Comparison of ENCODE assay signal across 1 cellular context in genomic region chr1:151327903-151328674, GRCh38.
A peak's percentile ranks its signal among the peaks of the same experiment; 100 is the strongest.
TF ChIP-seq lines count a peak whose summit lies in the region.

No MANE protein-coding gene starts in this region.

TF ChIP-seq in GM12878, 131 proteins besides CTCF, POLR2A, EP300 and RAD21 (continues in another document):
- TF ChIP-seq, protein P1, sequence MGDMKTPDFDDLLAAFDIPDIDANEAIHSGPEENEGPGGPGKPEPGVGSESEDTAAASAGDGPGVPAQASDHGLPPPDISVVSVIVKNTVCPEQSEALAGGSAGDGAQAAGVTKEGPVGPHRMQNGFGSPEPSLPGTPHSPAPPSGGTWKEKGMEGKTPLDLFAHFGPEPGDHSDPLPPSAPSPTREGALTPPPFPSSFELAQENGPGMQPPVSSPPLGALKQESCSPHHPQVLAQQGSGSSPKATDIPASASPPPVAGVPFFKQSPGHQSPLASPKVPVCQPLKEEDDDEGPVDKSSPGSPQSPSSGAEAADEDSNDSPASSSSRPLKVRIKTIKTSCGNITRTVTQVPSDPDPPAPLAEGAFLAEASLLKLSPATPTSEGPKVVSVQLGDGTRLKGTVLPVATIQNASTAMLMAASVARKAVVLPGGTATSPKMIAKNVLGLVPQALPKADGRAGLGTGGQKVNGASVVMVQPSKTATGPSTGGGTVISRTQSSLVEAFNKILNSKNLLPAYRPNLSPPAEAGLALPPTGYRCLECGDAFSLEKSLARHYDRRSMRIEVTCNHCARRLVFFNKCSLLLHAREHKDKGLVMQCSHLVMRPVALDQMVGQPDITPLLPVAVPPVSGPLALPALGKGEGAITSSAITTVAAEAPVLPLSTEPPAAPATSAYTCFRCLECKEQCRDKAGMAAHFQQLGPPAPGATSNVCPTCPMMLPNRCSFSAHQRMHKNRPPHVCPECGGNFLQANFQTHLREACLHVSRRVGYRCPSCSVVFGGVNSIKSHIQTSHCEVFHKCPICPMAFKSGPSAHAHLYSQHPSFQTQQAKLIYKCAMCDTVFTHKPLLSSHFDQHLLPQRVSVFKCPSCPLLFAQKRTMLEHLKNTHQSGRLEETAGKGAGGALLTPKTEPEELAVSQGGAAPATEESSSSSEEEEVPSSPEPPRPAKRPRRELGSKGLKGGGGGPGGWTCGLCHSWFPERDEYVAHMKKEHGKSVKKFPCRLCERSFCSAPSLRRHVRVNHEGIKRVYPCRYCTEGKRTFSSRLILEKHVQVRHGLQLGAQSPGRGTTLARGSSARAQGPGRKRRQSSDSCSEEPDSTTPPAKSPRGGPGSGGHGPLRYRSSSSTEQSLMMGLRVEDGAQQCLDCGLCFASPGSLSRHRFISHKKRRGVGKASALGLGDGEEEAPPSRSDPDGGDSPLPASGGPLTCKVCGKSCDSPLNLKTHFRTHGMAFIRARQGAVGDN (IDR thresholded peaks at IDR 0.05): no peak
- TF ChIP-seq NR2F1 (conservative IDR thresholded peaks at IDR 0.05) (no peak), MLLT1 (IDR thresholded peaks at IDR 0.05) (peak; percentile 99), RUNX3 (IDR thresholded peaks at IDR 0.05; ENCODE audit: low read length) (peak; percentile 17; the same call in 1 of the 2 replicates), MTA3 (IDR thresholded peaks at IDR 0.05; ENCODE audit: borderline replicate concordance, low read length) (0 out of 2 replicates have a peak, but pooled peaks have one; percentile 29), SMAD1 (IDR thresholded peaks at IDR 0.05; ENCODE audit: low read depth, partially characterized antibody) (no peak), BHLHE40 (IDR thresholded peaks at IDR 0.05; ENCODE audit: borderline replicate concordance in 1 of 2, low read depth in 2 of 2, low read length in 1 of 2) (no peak), CUX1 (IDR thresholded peaks at IDR 0.05; ENCODE audit: insufficient replicate concordance, low read depth, low read length) (no peak), IRF4 (IDR thresholded peaks at IDR 0.05; ENCODE audit: low read depth, low read length) (no peak), STAT1 (conservative IDR thresholded peaks at IDR 0.05) (0 out of 2 replicates have a peak, but pooled peaks have one; percentile 48), PKNOX1 (IDR thresholded peaks at IDR 0.05) (no peak), SREBF2 (IDR thresholded peaks at IDR 0.05; ENCODE audit: low read length) (no peak), HDAC6 (IDR thresholded peaks at IDR 0.05; ENCODE audit: unreplicated experiment) (no peak), ZNF24 (IDR thresholded peaks at IDR 0.05) (no peak), MAX (IDR thresholded peaks at IDR 0.05; ENCODE audit: low read depth, low read length) (no peak), MEF2A (IDR thresholded peaks at IDR 0.05; ENCODE audit: insufficient read depth, low read depth, low read length) (no peak), DPF2 (IDR thresholded peaks at IDR 0.05) (no peak), ESRRA (IDR thresholded peaks at IDR 0.05; ENCODE audit: low read length) (no peak), NFXL1 (IDR thresholded peaks at IDR 0.05; ENCODE audit: borderline replicate concordance) (no peak), ZNF274 (IDR thresholded peaks at IDR 0.05; ENCODE audit: insufficient read depth, insufficient read length) (no peak), CREM (IDR thresholded peaks at IDR 0.05; ENCODE audit: low read depth) (no peak), ZBTB40 (IDR thresholded peaks at IDR 0.05; ENCODE audit: borderline replicate concordance) (peak; percentile 55), KLF5 (IDR thresholded peaks at IDR 0.05; ENCODE audit: partially characterized antibody) (no peak), BCL11A (IDR thresholded peaks at IDR 0.05; ENCODE audit: low read depth, low read length) (no peak), FOXM1 (IDR thresholded peaks at IDR 0.05; ENCODE audit: low read depth, low read length) (no peak), ATF7 (IDR thresholded peaks at IDR 0.05; ENCODE audit: low read depth) (no peak), ZNF207 (IDR thresholded peaks at IDR 0.05; ENCODE audit: borderline replicate concordance) (no peak), ZSCAN29 (IDR thresholded peaks at IDR 0.05) (no peak), TCF12 (IDR thresholded peaks at IDR 0.05; ENCODE audit: low read depth, low read length) (no peak), PAX5 (IDR thresholded peaks at IDR 0.05; ENCODE audit: borderline replicate concordance, low read depth, low read length) (no peak), MYB (IDR thresholded peaks at IDR 0.05; ENCODE audit: borderline replicate concordance, low read depth, low read length) (no peak)
- TF ChIP-seq, protein P2, sequence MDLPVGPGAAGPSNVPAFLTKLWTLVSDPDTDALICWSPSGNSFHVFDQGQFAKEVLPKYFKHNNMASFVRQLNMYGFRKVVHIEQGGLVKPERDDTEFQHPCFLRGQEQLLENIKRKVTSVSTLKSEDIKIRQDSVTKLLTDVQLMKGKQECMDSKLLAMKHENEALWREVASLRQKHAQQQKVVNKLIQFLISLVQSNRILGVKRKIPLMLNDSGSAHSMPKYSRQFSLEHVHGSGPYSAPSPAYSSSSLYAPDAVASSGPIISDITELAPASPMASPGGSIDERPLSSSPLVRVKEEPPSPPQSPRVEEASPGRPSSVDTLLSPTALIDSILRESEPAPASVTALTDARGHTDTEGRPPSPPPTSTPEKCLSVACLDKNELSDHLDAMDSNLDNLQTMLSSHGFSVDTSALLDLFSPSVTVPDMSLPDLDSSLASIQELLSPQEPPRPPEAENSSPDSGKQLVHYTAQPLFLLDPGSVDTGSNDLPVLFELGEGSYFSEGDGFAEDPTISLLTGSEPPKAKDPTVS (IDR thresholded peaks at IDR 0.05; ENCODE audit: low read depth, low read length): no peak
- TF ChIP-seq, protein P3, sequence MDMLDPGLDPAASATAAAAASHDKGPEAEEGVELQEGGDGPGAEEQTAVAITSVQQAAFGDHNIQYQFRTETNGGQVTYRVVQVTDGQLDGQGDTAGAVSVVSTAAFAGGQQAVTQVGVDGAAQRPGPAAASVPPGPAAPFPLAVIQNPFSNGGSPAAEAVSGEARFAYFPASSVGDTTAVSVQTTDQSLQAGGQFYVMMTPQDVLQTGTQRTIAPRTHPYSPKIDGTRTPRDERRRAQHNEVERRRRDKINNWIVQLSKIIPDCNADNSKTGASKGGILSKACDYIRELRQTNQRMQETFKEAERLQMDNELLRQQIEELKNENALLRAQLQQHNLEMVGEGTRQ (IDR thresholded peaks at IDR 0.05; ENCODE audit: borderline replicate concordance, low read depth, low read length): no peak
- TF ChIP-seq, protein P4, sequence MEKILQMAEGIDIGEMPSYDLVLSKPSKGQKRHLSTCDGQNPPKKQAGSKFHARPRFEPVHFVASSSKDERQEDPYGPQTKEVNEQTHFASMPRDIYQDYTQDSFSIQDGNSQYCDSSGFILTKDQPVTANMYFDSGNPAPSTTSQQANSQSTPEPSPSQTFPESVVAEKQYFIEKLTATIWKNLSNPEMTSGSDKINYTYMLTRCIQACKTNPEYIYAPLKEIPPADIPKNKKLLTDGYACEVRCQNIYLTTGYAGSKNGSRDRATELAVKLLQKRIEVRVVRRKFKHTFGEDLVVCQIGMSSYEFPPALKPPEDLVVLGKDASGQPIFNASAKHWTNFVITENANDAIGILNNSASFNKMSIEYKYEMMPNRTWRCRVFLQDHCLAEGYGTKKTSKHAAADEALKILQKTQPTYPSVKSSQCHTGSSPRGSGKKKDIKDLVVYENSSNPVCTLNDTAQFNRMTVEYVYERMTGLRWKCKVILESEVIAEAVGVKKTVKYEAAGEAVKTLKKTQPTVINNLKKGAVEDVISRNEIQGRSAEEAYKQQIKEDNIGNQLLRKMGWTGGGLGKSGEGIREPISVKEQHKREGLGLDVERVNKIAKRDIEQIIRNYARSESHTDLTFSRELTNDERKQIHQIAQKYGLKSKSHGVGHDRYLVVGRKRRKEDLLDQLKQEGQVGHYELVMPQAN (conservative IDR thresholded peaks at IDR 0.05): no peak
- TF ChIP-seq, protein P5, sequence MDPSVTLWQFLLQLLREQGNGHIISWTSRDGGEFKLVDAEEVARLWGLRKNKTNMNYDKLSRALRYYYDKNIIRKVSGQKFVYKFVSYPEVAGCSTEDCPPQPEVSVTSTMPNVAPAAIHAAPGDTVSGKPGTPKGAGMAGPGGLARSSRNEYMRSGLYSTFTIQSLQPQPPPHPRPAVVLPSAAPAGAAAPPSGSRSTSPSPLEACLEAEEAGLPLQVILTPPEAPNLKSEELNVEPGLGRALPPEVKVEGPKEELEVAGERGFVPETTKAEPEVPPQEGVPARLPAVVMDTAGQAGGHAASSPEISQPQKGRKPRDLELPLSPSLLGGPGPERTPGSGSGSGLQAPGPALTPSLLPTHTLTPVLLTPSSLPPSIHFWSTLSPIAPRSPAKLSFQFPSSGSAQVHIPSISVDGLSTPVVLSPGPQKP (IDR thresholded peaks at IDR 0.05; ENCODE audit: low read depth, low read length): no peak
